In the genomic region with DNA sequence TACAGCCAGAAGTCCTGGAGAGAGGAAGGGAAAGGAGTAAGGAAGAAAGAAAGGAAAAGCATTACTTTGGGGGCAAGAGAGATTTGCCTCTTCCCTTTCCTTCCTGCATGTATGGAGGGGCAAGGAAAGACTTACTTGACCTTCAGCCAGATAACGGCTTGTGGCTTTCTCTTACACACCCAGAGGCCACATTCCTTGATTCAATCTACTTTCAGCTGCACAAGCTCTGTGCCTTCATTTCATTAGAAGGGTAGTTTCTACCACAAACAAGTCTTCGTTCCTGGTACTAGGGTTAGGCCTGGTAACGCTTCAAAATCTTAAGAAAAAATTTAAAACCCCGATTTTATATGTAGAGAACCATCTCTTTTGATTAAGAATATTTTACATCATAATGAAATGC, we compare ENCODE assay signal across 22 cellular contexts.
"Had no signal": no experiment of that assay in that cellular context is flagged by ENCODE, and none has a peak within 500 bp of the region (broad histone marks: within the 10 kb centered on the region; RNA-seq: fewer than 3 reads in every experiment).

No MANE protein-coding gene starts in this region.

- H3K27me3 ChIP-seq: SJCRH30 had no signal

- ATAC-seq: HepG2, K562, Panc1, PC-3, Right ventricle myocardium inferior, SK-N-SH treated with all-trans-retinoic acid at 6 μM for 48 hours had no signal

- H3K4me2 ChIP-seq: KMS-11 had no signal

- H3K4me1 ChIP-seq: SJCRH30 had no signal

- H3K27me3 Mint-ChIP-seq: IgD-negative memory B cell had no signal

- H3K4me3 ChIP-seq: K562, SJCRH30 had no signal

- H3K9ac ChIP-seq: KMS-11 had no signal

- H3K4me3 Mint-ChIP-seq: IgD-negative memory B cell had no signal

- DNase-seq: Kasumi-1, MV-4-11, NCI-H1048, NCI-H1105, NCI-H1417, NCI-H1436 treated with DMSO at 0.1 percent for 48 hours, NCI-H1694, NCI-H187 treated with DMSO at 0.1 percent for 48 hours, NCI-H2029 treated with DMSO at 0.1 percent for 48 hours, NCI-H2227 treated with DMSO at 0.1 percent for 48 hours, NCI-H524, NCI-H748 treated with DMSO at 0.1 percent for 48 hours, PC-3, SHP77 treated with DMSO at 0.1 percent for 48 hours, SJCRH30 had no signal

- H3K36me3 Mint-ChIP-seq: IgD-negative memory B cell had no signal

- H3K27ac Mint-ChIP-seq: IgD-negative memory B cell had no signal

- H3K9me3 ChIP-seq: SJCRH30 had no signal

- H3K36me3 ChIP-seq: SJCRH30 had no signal

- H3K4me1 Mint-ChIP-seq: IgD-negative memory B cell had no signal

- H3K27ac ChIP-seq: KMS-11, SJCRH30 had no signal
